Comparison of ENCODE assay signal across 17 cellular contexts in the genomic region with DNA sequence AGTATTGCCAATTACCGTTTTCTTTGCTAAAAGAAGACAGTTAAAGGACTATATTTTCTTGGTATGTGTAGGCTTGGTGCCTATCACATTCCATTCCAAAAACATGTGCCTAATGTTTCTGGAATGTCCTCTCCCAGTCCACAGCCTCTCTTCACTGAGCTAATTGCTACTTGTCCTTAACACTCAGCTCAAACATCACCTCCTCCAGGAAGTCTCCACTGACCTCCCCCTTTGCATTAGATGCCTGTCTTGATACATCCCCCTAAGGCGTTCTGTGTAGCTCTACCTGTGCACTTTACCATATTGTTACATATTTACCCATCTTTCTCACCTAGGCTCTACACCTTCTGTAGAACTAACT.
DNase-seq lines count a peak whose midpoint lies in the region; FAIRE-seq and TF ChIP-seq lines count a peak whose summit lies in the region.
"Had no signal": no experiment of that assay in that cellular context is flagged by ENCODE, and none has a peak within 500 bp of the region (broad histone marks: within the 10 kb centered on the region; RNA-seq: fewer than 3 reads in every experiment).

No MANE protein-coding gene starts in this region.

- H3K27ac ChIP-seq in PC-9, result peak overlapping the region; percentile 96
- H3K27ac ChIP-seq in epithelial cell of prostate, result peak overlapping the region; percentile 98
- H3K27ac ChIP-seq in small intestine (ENCODE audit: low read depth in 1 of 2, low read length in 1 of 2), result no peak overlapping the region

- H3K36me3 Mint-ChIP-seq in Caco-2 (ENCODE audit: insufficient read depth, unreplicated experiment), result no peaks in the 10 kb centered on the region

- H3K4me1 ChIP-seq in Caco-2, result peaks cover 59% of the 10 kb centered on the region
- peaks cover 85% of the 10 kb centered on the region for H3K4me1 ChIP-seq in PC-9 (replicated peaks; ENCODE audit: insufficient read depth)
- H3K4me1 ChIP-seq in small intestine (ENCODE audit: control insufficient read depth in 2 of 2, insufficient read depth in 1 of 2, low read depth in 1 of 2, low read length in 1 of 2), result no peaks in the 10 kb centered on the region

- FAIRE-seq in GM12892 (lab: Jason Lieb, UNC), result no peak
- FAIRE-seq in small intestine (lab: Jason Lieb, UNC), result no peak
- FAIRE-seq: GM18507 had no signal

- TF ChIP-seq CTCF in Caco-2 (IDR thresholded peaks at IDR 0.05; ENCODE audit: insufficient read depth in 1 of 2, low read depth in 1 of 2, low read length in 1 of 2, severe bottlenecking in 1 of 2, unreplicated experiment in 1 of 2), result no peak
- TF ChIP-seq CTCF in PC-9 (conservative IDR thresholded peaks at IDR 0.05), result no peak

- no peak for DNase-seq in Caco-2
- peak in 1 of 2 experiments; percentile 73 for DNase-seq in PC-9
- no peak for DNase-seq in epithelial cell of prostate (ENCODE audit: low read depth, low spot score)
- peak; percentile 26 for DNase-seq in myocyte (ENCODE audit: low read depth)
- DNase-seq in GM12892 (ENCODE audit: insufficient read length), result no peak
- DNase-seq in NCI-H1105 (lab: John Stamatoyannopoulos, UW), result no peak
- no peak for DNase-seq in activated naive CD4-positive, alpha-beta T cell treated with anti-CD3 and anti-CD28 coated beads, Interleukin-2, amount 50 U/mL, for 16 hours
- DNase-seq in small intestine, result no peak
- DNase-seq: activated CD4-positive, alpha-beta memory T cell treated with anti-CD3 and anti-CD28 coated beads, Interleukin-2, amount 10 ng/mL, durations not matched to agents 7 days and 5 days; amygdala; cortex of kidney; left colon; NCI-H1694; NCI-H510A; posterior cingulate gyrus had no signal

- no peak for TF ChIP-seq POLR2A in GM12892 (IDR thresholded peaks at IDR 0.05; ENCODE audit: low read depth, low read length)

- H3K27me3 Mint-ChIP-seq in Caco-2 (ENCODE audit: insufficient read depth, unreplicated experiment), result no peaks in the 10 kb centered on the region

- H3K9me3 Mint-ChIP-seq in Caco-2 (ENCODE audit: unreplicated experiment), result peaks cover 11% of the 10 kb centered on the region
- H3K9me3 Mint-ChIP-seq: activated CD4-positive, alpha-beta memory T cell treated with anti-CD3 and anti-CD28 coated beads, Interleukin-2, amount 10 ng/mL, durations not matched to agents 7 days and 5 days; activated T-helper 17 cell treated with anti-CD3 and anti-CD28 coated beads, Interleukin-2, amount 50 U/mL, for 72 hours had no signal

- H3K36me3 ChIP-seq in Caco-2 (ENCODE audit: control insufficient read depth, insufficient read depth, low read length) (no peaks in the 10 kb centered on the region), PC-9 (ENCODE audit: low read depth) (no peaks in the 10 kb centered on the region), small intestine (ENCODE audit: control insufficient read depth in 2 of 2, insufficient read depth in 2 of 2, low read length in 2 of 2) (no peaks in the 10 kb centered on the region)

- no peak overlapping the region for H2AFZ ChIP-seq in PC-9

- H3K9me3 ChIP-seq in Caco-2 (no peaks in the 10 kb centered on the region), PC-9 (ENCODE audit: insufficient read depth, low read depth) (peaks cover 11% of the 10 kb centered on the region; the same call in 1 of the 2 replicates), small intestine (ENCODE audit: control insufficient read depth, low read depth) (no peaks in the 10 kb centered on the region)

- no peak overlapping the region for H3K4me3 ChIP-seq in Caco-2 (ENCODE audit: low read depth, low read length)
- no peak overlapping the region for H3K4me3 ChIP-seq in PC-9
- H3K4me3 ChIP-seq in small intestine (ENCODE audit: low read depth in 1 of 2, low read length in 2 of 2), result no peak overlapping the region

- no peaks in the 10 kb centered on the region for H4K20me1 ChIP-seq in PC-9 (ENCODE audit: insufficient read depth)

- no TSS peak for BruUV-seq in Caco-2 (replicated peaks; lab: Mats Ljungman, UMichigan)
- no TSS peak for BruUV-seq in PC-9 (replicated peaks; lab: Mats Ljungman, UMichigan)

- intact Hi-C loops in Caco-2 (cut with micrococcal nuclease; ENCODE audit: unreplicated experiment), result no loop called here
- intact Hi-C loops in PC-9 (cut with micrococcal nuclease; ENCODE audit: unreplicated experiment), result no loop called here

- H3K27ac Mint-ChIP-seq in Caco-2 (ENCODE audit: unreplicated experiment), result peak overlapping the region; percentile 15
- H3K27ac Mint-ChIP-seq: activated CD4-positive, alpha-beta memory T cell treated with anti-CD3 and anti-CD28 coated beads, Interleukin-2, amount 10 ng/mL, durations not matched to agents 7 days and 5 days; activated T-helper 17 cell treated with anti-CD3 and anti-CD28 coated beads, Interleukin-2, amount 50 U/mL, for 72 hours had no signal

- H3F3A ChIP-seq in PC-9 (ENCODE audit: insufficient read depth, low read depth), result peaks cover 45% of the 10 kb centered on the region

- H3K9me2 ChIP-seq in PC-9 (ENCODE audit: insufficient read depth), result no peaks in the 10 kb centered on the region

- CTCF ChIA-PET in Caco-2 (lab: Charles Lee) (no interaction called here), PC-9 (lab: Charles Lee) (interaction anchor here (1.3 kb wide), 1 partner anchor 29 kb away, joined by 4 read pairs; no protein-coding TSS in a partner anchor)

- POLR2A ChIA-PET in Caco-2 (lab: Charles Lee) (no interaction called here), PC-9 (lab: Charles Lee; ENCODE audit: unreplicated experiment) (interaction anchor here (1.7 kb wide), 1 partner anchor 40 kb away, joined by 9 read pairs; no protein-coding TSS in a partner anchor)

- H3K79me2 ChIP-seq in PC-9 (ENCODE audit: low read depth), result no peaks in the 10 kb centered on the region

- WGBS in small intestine, 3 donors, result 78 to 90% (median 85%) methylated on average over 2 of the region's 2 CpGs

- peaks cover 35% of the 10 kb centered on the region for H3K4me1 Mint-ChIP-seq in Caco-2 (ENCODE audit: low read depth, unreplicated experiment)
- H3K4me1 Mint-ChIP-seq: activated CD4-positive, alpha-beta memory T cell treated with anti-CD3 and anti-CD28 coated beads, Interleukin-2, amount 10 ng/mL, durations not matched to agents 7 days and 5 days; activated T-helper 17 cell treated with anti-CD3 and anti-CD28 coated beads, Interleukin-2, amount 50 U/mL, for 72 hours had no signal

- H3K4me3 Mint-ChIP-seq in Caco-2 (ENCODE audit: unreplicated experiment), result no peak overlapping the region
- H3K4me3 Mint-ChIP-seq: activated CD4-positive, alpha-beta memory T cell treated with anti-CD3 and anti-CD28 coated beads, Interleukin-2, amount 10 ng/mL, durations not matched to agents 7 days and 5 days; activated T-helper 17 cell treated with anti-CD3 and anti-CD28 coated beads, Interleukin-2, amount 50 U/mL, for 72 hours had no signal

- H3K4me2 ChIP-seq in PC-9, result peak overlapping the region; percentile 48

- H3K27me3 ChIP-seq in Caco-2 (replicated peaks; ENCODE audit: control insufficient read depth, insufficient read depth, low read length), result no peaks in the 10 kb centered on the region
- no peaks in the 10 kb centered on the region for H3K27me3 ChIP-seq in PC-9 (ENCODE audit: insufficient read depth, low read depth)
- no peaks in the 10 kb centered on the region for H3K27me3 ChIP-seq in small intestine (ENCODE audit: control insufficient read depth in 2 of 2, insufficient read depth in 2 of 2, low read length in 2 of 2)

Comparison
In these comparisons a context has a peak if more than half of its experiments do, and no peak if none do; other contexts are left out.
1. H3K27ac ChIP-seq: peak in PC-9 (single experiment) and epithelial cell of prostate (single experiment); none in small intestine (0 of 2).